ENCODE assay signal across 5 cellular contexts in the genomic region with DNA sequence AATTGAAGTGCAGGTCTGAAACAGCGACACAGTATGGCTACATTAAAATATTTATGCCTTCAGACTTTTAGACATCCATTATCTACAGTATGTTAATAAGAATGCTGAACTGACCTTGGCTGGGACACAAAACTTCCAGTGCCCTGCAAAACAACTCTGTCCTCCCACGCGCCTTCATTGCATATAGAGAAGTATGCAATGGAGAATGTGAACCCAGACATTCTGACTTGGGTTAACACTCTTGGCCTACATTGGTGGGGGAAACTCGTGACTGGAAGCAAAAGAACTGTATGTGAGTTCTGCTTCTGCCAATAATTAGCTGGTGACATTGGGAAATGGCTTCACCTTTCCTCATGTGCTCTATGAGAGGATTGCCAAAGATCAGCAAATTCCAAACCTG.
"Had no signal": no experiment of that assay in that cellular context is flagged by ENCODE, and none has a peak within 500 bp of the region (broad histone marks: within the 10 kb centered on the region; RNA-seq: fewer than 3 reads in every experiment).

No MANE protein-coding gene starts in this region.

- ATAC-seq: GM23338, K562 had no signal

- H3K4me3 ChIP-seq: GM23338, K562 had no signal

- H3K9me3 Mint-ChIP-seq: GM23338, H9 had no signal

- H3K27ac Mint-ChIP-seq: GM23338, H9 had no signal

- DNase-seq: H9, HCEC 1CT, IMR-90 had no signal

- H3K4me3 Mint-ChIP-seq: GM23338, H9 had no signal
